In genomic region chr16:12043953-12044352, GRCh38 we compare ENCODE assay signal across 1 cellular context.
TF ChIP-seq lines count a peak whose summit lies in the region.

No MANE protein-coding gene starts in this region.

TF ChIP-seq in HepG2, 621 proteins besides CTCF, POLR2A, EP300 and RAD21 (continued from another document):
- TF ChIP-seq ZNF318 (CRISPR knock-in tag; IDR thresholded peaks at IDR 0.05) (no peak), ATF3 (CRISPR knock-in tag; IDR thresholded peaks at IDR 0.05) (no peak), RFXANK (CRISPR knock-in tag; IDR thresholded peaks at IDR 0.05) (no peak), KDM6A (CRISPR knock-in tag; IDR thresholded peaks at IDR 0.05; ENCODE audit: low read depth) (no peak), ZNF841 (CRISPR knock-in tag; IDR thresholded peaks at IDR 0.05; ENCODE audit: borderline replicate concordance) (no peak), CHCHD3 (CRISPR knock-in tag; IDR thresholded peaks at IDR 0.05) (no peak), IKZF5 (CRISPR knock-in tag; IDR thresholded peaks at IDR 0.05) (no peak), ZNF639 (CRISPR knock-in tag; conservative IDR thresholded peaks at IDR 0.05) (no peak), CAMTA2 (CRISPR knock-in tag; IDR thresholded peaks at IDR 0.05; ENCODE audit: borderline replicate concordance) (no peak)
